Comparison of ENCODE assay signal across 7 cellular contexts in the genomic region with DNA sequence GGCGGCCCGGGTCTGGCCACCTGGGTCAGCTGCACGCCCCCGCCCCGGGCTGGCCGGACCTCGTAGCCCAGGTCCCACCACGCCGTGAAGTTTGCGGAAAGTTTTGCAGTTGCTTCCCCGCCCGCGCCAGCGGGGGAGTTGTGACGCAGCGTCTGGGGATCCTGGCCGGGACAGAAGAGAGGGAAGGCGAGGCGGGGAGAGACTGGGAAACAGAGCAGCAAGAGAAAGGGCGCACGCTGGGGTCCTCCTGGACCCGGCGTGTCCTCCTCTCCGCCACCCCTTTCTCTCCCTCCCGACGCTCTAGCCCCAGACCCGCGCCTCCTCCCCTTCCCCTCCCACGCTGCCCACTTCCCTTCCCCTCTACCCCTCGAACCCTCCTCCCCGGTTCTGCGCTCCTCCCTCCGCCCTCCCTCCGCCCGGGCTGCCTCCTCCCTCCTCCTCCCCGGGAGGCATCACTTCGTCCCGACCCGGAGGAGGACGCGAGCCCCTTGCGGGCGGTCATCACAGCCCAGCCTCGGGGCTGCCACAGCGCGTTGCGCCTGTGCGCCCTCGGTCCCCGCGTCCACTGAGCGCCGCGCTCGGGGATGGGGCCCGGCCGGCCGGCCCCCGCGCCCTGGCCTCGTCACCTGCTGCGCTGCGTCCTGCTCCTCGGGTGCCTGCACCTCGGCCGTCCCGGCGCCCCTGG. TPM values are rescaled to one million over a fixed set of nuclear protein-coding genes. Genes with fewer than 3 reads are reported as not detected.
DNase-seq lines count a peak whose midpoint lies in the region; ATAC-seq and TF ChIP-seq lines count a peak whose summit lies in the region.

A gene with protein sequence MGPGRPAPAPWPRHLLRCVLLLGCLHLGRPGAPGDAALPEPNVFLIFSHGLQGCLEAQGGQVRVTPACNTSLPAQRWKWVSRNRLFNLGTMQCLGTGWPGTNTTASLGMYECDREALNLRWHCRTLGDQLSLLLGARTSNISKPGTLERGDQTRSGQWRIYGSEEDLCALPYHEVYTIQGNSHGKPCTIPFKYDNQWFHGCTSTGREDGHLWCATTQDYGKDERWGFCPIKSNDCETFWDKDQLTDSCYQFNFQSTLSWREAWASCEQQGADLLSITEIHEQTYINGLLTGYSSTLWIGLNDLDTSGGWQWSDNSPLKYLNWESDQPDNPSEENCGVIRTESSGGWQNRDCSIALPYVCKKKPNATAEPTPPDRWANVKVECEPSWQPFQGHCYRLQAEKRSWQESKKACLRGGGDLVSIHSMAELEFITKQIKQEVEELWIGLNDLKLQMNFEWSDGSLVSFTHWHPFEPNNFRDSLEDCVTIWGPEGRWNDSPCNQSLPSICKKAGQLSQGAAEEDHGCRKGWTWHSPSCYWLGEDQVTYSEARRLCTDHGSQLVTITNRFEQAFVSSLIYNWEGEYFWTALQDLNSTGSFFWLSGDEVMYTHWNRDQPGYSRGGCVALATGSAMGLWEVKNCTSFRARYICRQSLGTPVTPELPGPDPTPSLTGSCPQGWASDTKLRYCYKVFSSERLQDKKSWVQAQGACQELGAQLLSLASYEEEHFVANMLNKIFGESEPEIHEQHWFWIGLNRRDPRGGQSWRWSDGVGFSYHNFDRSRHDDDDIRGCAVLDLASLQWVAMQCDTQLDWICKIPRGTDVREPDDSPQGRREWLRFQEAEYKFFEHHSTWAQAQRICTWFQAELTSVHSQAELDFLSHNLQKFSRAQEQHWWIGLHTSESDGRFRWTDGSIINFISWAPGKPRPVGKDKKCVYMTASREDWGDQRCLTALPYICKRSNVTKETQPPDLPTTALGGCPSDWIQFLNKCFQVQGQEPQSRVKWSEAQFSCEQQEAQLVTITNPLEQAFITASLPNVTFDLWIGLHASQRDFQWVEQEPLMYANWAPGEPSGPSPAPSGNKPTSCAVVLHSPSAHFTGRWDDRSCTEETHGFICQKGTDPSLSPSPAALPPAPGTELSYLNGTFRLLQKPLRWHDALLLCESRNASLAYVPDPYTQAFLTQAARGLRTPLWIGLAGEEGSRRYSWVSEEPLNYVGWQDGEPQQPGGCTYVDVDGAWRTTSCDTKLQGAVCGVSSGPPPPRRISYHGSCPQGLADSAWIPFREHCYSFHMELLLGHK (N-terminal part only) (plus strand): TSS at position 452 of the 685 bp plus-strand sequence. CDS start 133 bp downstream, at position 585.

- H3K36me3 ChIP-seq in gastroesophageal sphincter (peaks cover 0 to 12% of the 10 kb centered on the region in 2 donors), neuronal stem cell (replicated peaks in 1 of 2; ENCODE audit: control insufficient read depth in 2 of 2, insufficient read depth in 2 of 2, low read length in 2 of 2) (peaks cover 0 to 18% of the 10 kb centered on the region in 2 donors), tibial artery (no peaks in the 10 kb centered on the region)

- H3K9me3 ChIP-seq in gastroesophageal sphincter (no peaks in the 10 kb centered on the region), neuronal stem cell (replicated peaks in 1 of 2; ENCODE audit: control insufficient read depth in 2 of 2, insufficient read depth in 1 of 2, low read depth in 1 of 2, low read length in 2 of 2) (no peaks in the 10 kb centered on the region), tibial artery (no peaks in the 10 kb centered on the region)

- H3K36me3 Mint-ChIP-seq in activated T-cell treated with anti-CD3 and anti-CD28 coated beads, Interleukin-2, amount 50 U/mL, for 72 hours (ENCODE audit: insufficient read depth in 2 of 2): no peaks in the 10 kb centered on the region

- peak within 1 kb of the TSS; percentile 60 for H2BK12ac ChIP-seq in neuronal stem cell (ENCODE audit: low read length)

- H4K8ac ChIP-seq in neuronal stem cell (ENCODE audit: low read depth, low read length): no peak within 1 kb of the TSS

- H3K4me2 ChIP-seq in neuronal stem cell (ENCODE audit: insufficient read depth, low read length, poor library complexity, severe bottlenecking): peak within 1 kb of the TSS; percentile 90

- 0% methylated on average over 4 of the region's 68 CpGs; no CpG with 5 or more reads in 1 of the 2 donors for WGBS in gastroesophageal sphincter (ENCODE audit: low coverage in 1 of 2), 2 donors
- no CpG with 5 or more reads among the region's 68 CpGs for WGBS in neuronal stem cell (ENCODE audit: extremely low coverage in 2 of 2, insufficient read length in 2 of 2, insufficient replicate concordance in 1 of 2), 2 donors

- H2AFZ ChIP-seq in neuronal stem cell (ENCODE audit: low read length): peak within 1 kb of the TSS; percentile 92

- peak within 1 kb of the TSS; percentile 26 to 66 for H3K4me3 ChIP-seq in gastroesophageal sphincter
- peak within 1 kb of the TSS; percentile 73 to 95 for H3K4me3 ChIP-seq in neuronal stem cell (ENCODE audit: low read length in 2 of 2)
- peak within 1 kb of the TSS; percentile 67 to 87 for H3K4me3 ChIP-seq in tibial artery

- peak; percentile 69 to 70 for ATAC-seq in activated T-cell treated with anti-CD3 and anti-CD28 coated beads, Interleukin-2, amount 50 U/mL, for 72 hours (replicated peaks in 1 of 2)
- peak; percentile 60 for ATAC-seq in gastroesophageal sphincter

- peak within 1 kb of the TSS; percentile 90 for H3K23ac ChIP-seq in neuronal stem cell (ENCODE audit: low read depth, low read length, poor library complexity)

- H3K27me3 ChIP-seq in gastroesophageal sphincter (peaks cover 53% of the 10 kb centered on the region), neuronal stem cell (ENCODE audit: control insufficient read depth in 3 of 3, insufficient read depth in 3 of 3, low read depth in 1 of 3, low read length in 3 of 3) (no peaks in the 10 kb centered on the region), tibial artery (no peaks in the 10 kb centered on the region)

- peak; percentile 27 to 43 for TF ChIP-seq POLR2A in gastroesophageal sphincter (IDR thresholded peaks at IDR 0.05)

- H3K4me1 Mint-ChIP-seq in activated T-cell treated with anti-CD3 and anti-CD28 coated beads, Interleukin-2, amount 50 U/mL, for 72 hours (ENCODE audit: low read depth): peaks cover 27% of the 10 kb centered on the region

- H3K9ac ChIP-seq in neuronal stem cell (ENCODE audit: low read depth, low read length, poor library complexity): peak within 1 kb of the TSS; percentile 95

- peaks cover 6% of the 10 kb centered on the region for H3K79me1 ChIP-seq in neuronal stem cell (ENCODE audit: low read depth, low read length)

- peak within 1 kb of the TSS; percentile 78 for H3K27ac Mint-ChIP-seq in activated T-cell treated with anti-CD3 and anti-CD28 coated beads, Interleukin-2, amount 50 U/mL, for 72 hours

- peak within 1 kb of the TSS; percentile 93 for H4K91ac ChIP-seq in neuronal stem cell (ENCODE audit: low read depth, low read length, poor library complexity)

- DNase-seq in GM19238 (ENCODE audit: insufficient read length, low spot score): peak; percentile 21
- DNase-seq in NCI-H2227 (lab: John Stamatoyannopoulos, UW; ENCODE audit: unreplicated experiment): peak; percentile 66
- peak; percentile 44 to 48 for DNase-seq in activated T-cell treated with anti-CD3 and anti-CD28 coated beads, Interleukin-2, amount 50 U/mL, for 72 hours
- DNase-seq in neuronal stem cell (ENCODE audit: low spot score): peak; percentile 56
- DNase-seq in tibial artery: peak; percentile 63 to 86
- DNase-seq in cortex of kidney (lab: John Stamatoyannopoulos, UW): no peak

- H2AK5ac ChIP-seq in neuronal stem cell (ENCODE audit: low read depth, low read length): peak within 1 kb of the TSS; percentile 59

- TF ChIP-seq EP300 in gastroesophageal sphincter (IDR thresholded peaks at IDR 0.05): no peak

- H3K4ac ChIP-seq in neuronal stem cell (ENCODE audit: low read length): peak within 1 kb of the TSS; percentile 53

- H3K27me3 Mint-ChIP-seq in activated T-cell treated with anti-CD3 and anti-CD28 coated beads, Interleukin-2, amount 50 U/mL, for 72 hours (ENCODE audit: low read depth): peaks cover 30% of the 10 kb centered on the region

- peak within 1 kb of the TSS; percentile 97 for H2BK5ac ChIP-seq in neuronal stem cell (ENCODE audit: low read length)

- peak within 1 kb of the TSS; percentile 47 for H2BK120ac ChIP-seq in neuronal stem cell (ENCODE audit: low read depth, low read length)

- no peaks in the 10 kb centered on the region for H3K9me3 Mint-ChIP-seq in activated T-cell treated with anti-CD3 and anti-CD28 coated beads, Interleukin-2, amount 50 U/mL, for 72 hours

- H2BK15ac ChIP-seq in neuronal stem cell (ENCODE audit: low read length): peak within 1 kb of the TSS; percentile 69

- intact Hi-C loops in tibial artery (cut with DNase I; ENCODE audit: low total_unique reads): no loop called here

- H3K4me3 Mint-ChIP-seq in activated T-cell treated with anti-CD3 and anti-CD28 coated beads, Interleukin-2, amount 50 U/mL, for 72 hours: peak within 1 kb of the TSS; percentile 90 to 95

- H3K4me1 ChIP-seq in gastroesophageal sphincter: peaks cover 0 to 56% (median 6%) of the 10 kb centered on the region in 3 donors
- H3K4me1 ChIP-seq in neuronal stem cell (ENCODE audit: control insufficient read depth in 2 of 2, insufficient read depth in 1 of 2, low read depth in 1 of 2, low read length in 2 of 2): peaks cover 24% of the 10 kb centered on the region in 2 donors
- peaks cover 0 to 41% (median 30%) of the 10 kb centered on the region in 4 donors for H3K4me1 ChIP-seq in tibial artery

- peak within 1 kb of the TSS; percentile 98 for H3K18ac ChIP-seq in neuronal stem cell (ENCODE audit: low read length)

- H3K14ac ChIP-seq in neuronal stem cell (ENCODE audit: low read length): peak within 1 kb of the TSS; percentile 78

- TF ChIP-seq CTCF in gastroesophageal sphincter (IDR thresholded peaks at IDR 0.05) (no peak), tibial artery (IDR thresholded peaks at IDR 0.05) (no peak)

- H3K27ac ChIP-seq in gastroesophageal sphincter (peak within 1 kb of the TSS; percentile 12 to 89 (median 86)), neuronal stem cell (replicated peaks; ENCODE audit: low read length) (peak within 1 kb of the TSS; percentile 86), tibial artery (peak within 1 kb of the TSS; percentile 83 to 91)

RNA-seq across cellular contexts. Expression of the gene that starts here (rescaled TPM):
- total RNA-seq in activated T-cell treated with anti-CD3 and anti-CD28 coated beads, Interleukin-2, amount 50 U/mL, for 72 hours: 10 to 100 TPM in 1 of 2 donors, 1 to 10 TPM in 1; 6.1 to 14.2 TPM
- 10 to 100 TPM; 23.3 to 59.8 (median 39.9) TPM for total RNA-seq in gastroesophageal sphincter
- 31.9 TPM for polyA plus RNA-seq in neuronal stem cell (2013, experiment 1 of 2)
- polyA plus RNA-seq in neuronal stem cell (2013, experiment 2 of 2): 33.3 TPM
